In genomic region chr4:147366164-147366563, GRCh38 we compare ENCODE assay signal across 27 cellular contexts.
"Had no signal": no experiment of that assay in that cellular context is flagged by ENCODE, and none has a peak within 500 bp of the region (broad histone marks: within the 10 kb centered on the region; RNA-seq: fewer than 3 reads in every experiment).

No MANE protein-coding gene starts in this region.

- H3K4me1 Mint-ChIP-seq: activated CD4-positive, alpha-beta memory T cell treated with anti-CD3 and anti-CD28 coated beads, Interleukin-2, amount 10 ng/mL, durations not matched to agents 7 days and 5 days; activated CD4-positive, alpha-beta T cell treated with anti-CD3 and anti-CD28 coated beads, Interleukin-2, amount 10 ng/mL, durations not matched to agents 7 days and 5 days; naive thymus-derived CD4-positive, alpha-beta T cell; WTC11 had no signal

- H3K9me3 ChIP-seq: esophagus muscularis mucosa, heart right ventricle, testis, transverse colon had no signal

- H3K9me3 Mint-ChIP-seq: activated CD4-positive, alpha-beta memory T cell treated with anti-CD3 and anti-CD28 coated beads, Interleukin-2, amount 10 ng/mL, durations not matched to agents 7 days and 5 days; activated CD4-positive, alpha-beta T cell treated with anti-CD3 and anti-CD28 coated beads, Interleukin-2, amount 10 ng/mL, durations not matched to agents 7 days and 5 days; activated T-cell treated with anti-CD3 and anti-CD28 coated beads, Interleukin-2, amount 50 U/mL, for 24 hours; neural crest cell; WTC11 had no signal

- H3K27ac Mint-ChIP-seq: activated CD4-positive, alpha-beta memory T cell treated with anti-CD3 and anti-CD28 coated beads, Interleukin-2, amount 10 ng/mL, durations not matched to agents 7 days and 5 days; activated CD4-positive, alpha-beta T cell treated with anti-CD3 and anti-CD28 coated beads, Interleukin-2, amount 10 ng/mL, durations not matched to agents 7 days and 5 days; activated T-cell treated with anti-CD3 and anti-CD28 coated beads, Interleukin-2, amount 50 U/mL, for 24 hours; naive thymus-derived CD4-positive, alpha-beta T cell; WTC11 had no signal

- H3K36me3 ChIP-seq: brain microvascular endothelial cell, esophagus muscularis mucosa, heart right ventricle, transverse colon had no signal

- ATAC-seq: foreskin keratinocyte; heart right ventricle; naive thymus-derived CD4-positive, alpha-beta T cell; right cardiac atrium; stimulated activated naive CD8-positive, alpha-beta T cell treated with anti-CD3 and anti-CD28 coated beads, Interleukin-15, Interleukin-2, amounts not matched to agents 100 U/mL and 50 U/mL, for 24 hours; WTC11 had no signal

- H3K27ac ChIP-seq: brain microvascular endothelial cell, esophagus muscularis mucosa, foreskin keratinocyte, heart right ventricle, testis, transverse colon had no signal

- H3K27me3 Mint-ChIP-seq: activated CD4-positive, alpha-beta memory T cell treated with anti-CD3 and anti-CD28 coated beads, Interleukin-2, amount 10 ng/mL, durations not matched to agents 7 days and 5 days; activated CD4-positive, alpha-beta T cell treated with anti-CD3 and anti-CD28 coated beads, Interleukin-2, amount 10 ng/mL, durations not matched to agents 7 days and 5 days; activated T-cell treated with anti-CD3 and anti-CD28 coated beads, Interleukin-2, amount 50 U/mL, for 24 hours had no signal

- H3K36me3 Mint-ChIP-seq: naive thymus-derived CD4-positive, alpha-beta T cell; WTC11 had no signal

- DNase-seq: activated CD4-positive, alpha-beta memory T cell treated with anti-CD3 and anti-CD28 coated beads, Interleukin-2, amount 10 ng/mL, durations not matched to agents 7 days and 5 days; activated CD4-positive, alpha-beta T cell treated with anti-CD3 and anti-CD28 coated beads for 1 hour; activated CD4-positive, alpha-beta T cell treated with anti-CD3 and anti-CD28 coated beads, Interleukin-2, amount 10 ng/mL, durations not matched to agents 7 days and 5 days; activated CD8-positive, alpha-beta memory T cell treated with anti-CD3 and anti-CD28 coated beads, Interleukin-2, amount 50 U/mL, for 48 hours; activated gamma-delta T cell treated with Interleukin-2 at 50 U/mL for 16 hours; activated naive CD4-positive, alpha-beta T cell treated with anti-CD3 and anti-CD28 coated beads, Interleukin-2, amount 50 U/mL, for 16 hours; activated T-cell treated with anti-CD3 and anti-CD28 coated beads, Interleukin-2, amount 50 U/mL, for 24 hours; amniotic stem cell; brain microvascular endothelial cell; caudate nucleus; dermis blood vessel endothelial cell; effector CD4-positive, alpha-beta T cell; foreskin keratinocyte; heart right ventricle; midbrain; naive thymus-derived CD4-positive, alpha-beta T cell; nucleus accumbens; right cardiac atrium; stimulated activated CD4-positive, alpha-beta T cell treated with anti-CD3 and anti-CD28 coated beads, Interleukin-4, amount 100 ng/mL, for 1 hour; stimulated activated naive CD8-positive, alpha-beta T cell treated with anti-CD3 and anti-CD28 coated beads, Interleukin-15, Interleukin-2, amounts not matched to agents 100 U/mL and 50 U/mL, for 24 hours; testis; transverse colon had no signal

- H3K4me3 Mint-ChIP-seq: activated CD4-positive, alpha-beta memory T cell treated with anti-CD3 and anti-CD28 coated beads, Interleukin-2, amount 10 ng/mL, durations not matched to agents 7 days and 5 days; activated CD4-positive, alpha-beta T cell treated with anti-CD3 and anti-CD28 coated beads, Interleukin-2, amount 10 ng/mL, durations not matched to agents 7 days and 5 days; activated T-cell treated with anti-CD3 and anti-CD28 coated beads, Interleukin-2, amount 50 U/mL, for 24 hours; naive thymus-derived CD4-positive, alpha-beta T cell; neural crest cell; WTC11 had no signal

- FAIRE-seq: astrocyte, urothelium cell line had no signal

- H3K27me3 ChIP-seq: brain microvascular endothelial cell, esophagus muscularis mucosa, foreskin keratinocyte, heart right ventricle, testis, transverse colon had no signal

- H3K4me3 ChIP-seq: esophagus muscularis mucosa, heart right ventricle, testis, transverse colon had no signal
